ENCODE assay signal across 27 cellular contexts in genomic region chr17:19265755-19266154, GRCh38. TPM values are rescaled to one million over a fixed set of nuclear protein-coding genes. Genes with fewer than 3 reads are reported as not detected.
DNase-seq lines count a peak whose midpoint lies in the region; ATAC-seq, FAIRE-seq and TF ChIP-seq lines count a peak whose summit lies in the region.
"Had no signal": no experiment of that assay in that cellular context is flagged by ENCODE, and none has a peak within 500 bp of the region (broad histone marks: within the 10 kb centered on the region; RNA-seq: fewer than 3 reads in every experiment).

No MANE protein-coding gene starts in this region.

- H2BK120ac ChIP-seq in IMR-90 (ENCODE audit: low read depth, low read length), result no peak overlapping the region

- no peak for TF ChIP-seq RAD21 in IMR-90 (IDR thresholded peaks at IDR 0.05; ENCODE audit: low read length)

- no peaks in the 10 kb centered on the region for H3K27me3 Mint-ChIP-seq in nephron progenitor cell (ENCODE audit: low read depth, poor library complexity)

- intact Hi-C loops in IMR-90 (cut with micrococcal nuclease), result no loop called here
- intact Hi-C loops in tibial artery (cut with DNase I; ENCODE audit: low total_unique reads), result no loop called here
- intact Hi-C loops in lower leg skin (cut with DNase I; ENCODE audit: low total_unique reads), result no loop called here

- H2AK5ac ChIP-seq in IMR-90 (ENCODE audit: low read depth, low read length), result peak overlapping the region; percentile 65

- H3K4me3 ChIP-seq in IMR-90 (ENCODE audit: insufficient read depth, low read depth, low read length) (no peak overlapping the region), tibial artery (no peak overlapping the region), lower leg skin (ENCODE audit: low read depth, poor library complexity, severe bottlenecking) (no peak overlapping the region)
- H3K4me3 ChIP-seq: BLaER1, HAP-1, neural progenitor cell, SK-N-MC had no signal

- H2AFZ ChIP-seq in IMR-90 (replicated peaks; ENCODE audit: low read length, poor library complexity), result no peak overlapping the region
- H2AFZ ChIP-seq: neural progenitor cell had no signal

- peaks cover 66% of the 10 kb centered on the region for H3K4me1 Mint-ChIP-seq in nephron progenitor cell

- H3K9ac ChIP-seq in IMR-90 (ENCODE audit: low read depth, low read length), result no peak overlapping the region
- H3K9ac ChIP-seq: BLaER1, neural progenitor cell had no signal

- peaks cover 43% of the 10 kb centered on the region for H3K9me1 ChIP-seq in IMR-90 (ENCODE audit: insufficient read depth, low read length)

- no peak overlapping the region for H3K56ac ChIP-seq in IMR-90 (ENCODE audit: extremely low read depth, insufficient read depth, low read length)

- no peak for TF ChIP-seq POLR2A in IMR-90 (IDR thresholded peaks at IDR 0.05; ENCODE audit: low read depth, low read length)
- no peak for TF ChIP-seq POLR2A in H54 (IDR thresholded peaks at IDR 0.05; ENCODE audit: low read depth, low read length)
- TF ChIP-seq POLR2A in lower leg skin (IDR thresholded peaks at IDR 0.05), result no peak

- H4K8ac ChIP-seq in IMR-90 (ENCODE audit: low read depth in 2 of 2, low read length in 2 of 2), result peak overlapping the region in 1 of 2 experiments; percentile 13; a peak in 1 of 4 replicates

- H3K14ac ChIP-seq in IMR-90 (replicated peaks; ENCODE audit: low read depth, low read length), result peak overlapping the region; percentile 54; the same call in 1 of the 2 replicates

- H3K27me3 ChIP-seq in IMR-90 (ENCODE audit: control insufficient read depth, insufficient read depth, low read length) (no peaks in the 10 kb centered on the region), tibial artery (no peaks in the 10 kb centered on the region)
- H3K27me3 ChIP-seq: neural progenitor cell had no signal

- no peak overlapping the region for H3K4me3 Mint-ChIP-seq in nephron progenitor cell
- H3K4me3 Mint-ChIP-seq: activated CD8-positive, alpha-beta T cell treated with anti-CD3 and anti-CD28 coated beads for 36 hours; activated naive CD4-positive, alpha-beta T cell treated with anti-CD3 and anti-CD28 coated beads, Interleukin-2, amount 50 U/mL, for 24 hours; neural progenitor cell; T-helper 1 cell treated with Interleukin-12 subunit alpha and Interleukin-12 subunit beta and Interleukin-4 antibody, amounts not matched to agents 30 μg/mL and 1 μg/mL, for 36 hours had no signal

- no peak overlapping the region for H4K91ac ChIP-seq in IMR-90 (ENCODE audit: insufficient read depth, low read depth, low read length)

- no peak overlapping the region for H3K23ac ChIP-seq in IMR-90 (ENCODE audit: low read depth, low read length)

- POLR2A ChIA-PET in IMR-90 (lab: Charles Lee; ENCODE audit: unreplicated experiment), result no interaction called here

- ATAC-seq in IMR-90 (ENCODE audit: low read depth) (no peak), GM19023 (IDR thresholded peaks at IDR 0.05; ENCODE audit: unreplicated experiment) (no peak)
- ATAC-seq: activated CD8-positive, alpha-beta T cell treated with anti-CD3 and anti-CD28 coated beads for 36 hours had no signal

- CTCF ChIA-PET in IMR-90 (lab: Yijun Ruan, JAX), result no interaction called here

- peak; percentile 25 for DNase-seq in IMR-90
- no peak for DNase-seq in caudate nucleus (lab: John Stamatoyannopoulos, UW)
- DNase-seq in nephron progenitor cell, result no peak
- DNase-seq in tibial artery, result no peak
- DNase-seq in H54 (ENCODE audit: insufficient read length, low spot score), result no peak
- DNase-seq in lower leg skin (ENCODE audit: low spot score in 2 of 2), result no peak
- DNase-seq: activated CD4-positive, alpha-beta T cell treated with anti-CD3 and anti-CD28 coated beads for 1 hour; activated CD8-positive, alpha-beta T cell treated with anti-CD3 and anti-CD28 coated beads for 36 hours; amygdala; DMS79; GF-D8; Karpas-422; kidney; mammary epithelial cell; NCI-H1436 treated with DMSO at 0.1 percent for 48 hours; NCI-H774; RPMI8226; stimulated activated naive CD4-positive, alpha-beta T cell treated with Interleukin-2 at 50 U/mL for 16 hours had no signal

- 0 out of 2 replicates have a peak overlapping the region, but pooled peaks have one; percentile 0 for H3K4ac ChIP-seq in IMR-90 (ENCODE audit: low read depth, low read length)

- TF ChIP-seq CTCF in IMR-90 (conservative IDR thresholded peaks at IDR 0.05; ENCODE audit: low read depth, low read length), result no peak
- TF ChIP-seq CTCF in nephron progenitor cell (IDR thresholded peaks at IDR 0.05), result no peak
- no peak for TF ChIP-seq CTCF in tibial artery (IDR thresholded peaks at IDR 0.05)
- no peak for TF ChIP-seq CTCF in lower leg skin (IDR thresholded peaks at IDR 0.05)

- peaks cover 49 to 80% of the 10 kb centered on the region in 2 experiments for H3K79me1 ChIP-seq in IMR-90 (ENCODE audit: low read depth in 1 of 2, low read length in 2 of 2)

- H3K36me3 ChIP-seq in IMR-90 (ENCODE audit: control insufficient read depth, insufficient read depth, low read length) (no peaks in the 10 kb centered on the region), tibial artery (no peaks in the 10 kb centered on the region)
- H3K36me3 ChIP-seq: BLaER1, neural progenitor cell had no signal

- no peak overlapping the region for H2BK20ac ChIP-seq in IMR-90 (ENCODE audit: low read depth, low read length)

- dilution Hi-C loops in IMR-90 (cut with HindIII; ENCODE audit: low sequenced_read_pairs, unreplicated experiment), result no loop called here

- no peak overlapping the region for H3K18ac ChIP-seq in IMR-90 (ENCODE audit: low read depth, low read length)

- in situ Hi-C loops in IMR-90 (cut with MboI; ENCODE audit: low sequenced_read_pairs), result no loop called here

- BruUV-seq in IMR-90 (replicated peaks; lab: Mats Ljungman, UMichigan), result no TSS peak

- H2BK15ac ChIP-seq in IMR-90 (ENCODE audit: low read depth, low read length), result no peak overlapping the region

- no peak overlapping the region for H2BK5ac ChIP-seq in IMR-90 (ENCODE audit: low read depth, low read length, poor library complexity, severe bottlenecking)

- no peak overlapping the region for H3K4me2 ChIP-seq in IMR-90 (ENCODE audit: low read depth, low read length)
- H3K4me2 ChIP-seq: BLaER1, neural progenitor cell had no signal

- peak overlapping the region; percentile 76 for H2AK9ac ChIP-seq in IMR-90 (replicated peaks; ENCODE audit: low read depth, low read length, poor library complexity)

- peak overlapping the region; percentile 67 for H3K27ac Mint-ChIP-seq in nephron progenitor cell
- H3K27ac Mint-ChIP-seq: activated CD8-positive, alpha-beta T cell treated with anti-CD3 and anti-CD28 coated beads for 36 hours; activated naive CD4-positive, alpha-beta T cell treated with anti-CD3 and anti-CD28 coated beads, Interleukin-2, amount 50 U/mL, for 24 hours; activated T-helper 2 cell treated with anti-CD3 and anti-CD28 coated beads, Interferon-gamma antibody, Interleukin-2, Interleukin-4, amounts not matched to agents 10 μg/mL and 5 μg/mL and 100 μg/mL, durations not matched to agents 14 hours and 24 hours and 36 hours; neural progenitor cell; T-helper 1 cell treated with Interleukin-12 subunit alpha and Interleukin-12 subunit beta and Interleukin-4 antibody, amounts not matched to agents 30 μg/mL and 1 μg/mL, for 36 hours had no signal

- FAIRE-seq in H54 (lab: Jason Lieb, UNC), result no peak
- FAIRE-seq: GM19239, kidney had no signal

- peaks cover 10% of the 10 kb centered on the region for H3K36me3 Mint-ChIP-seq in nephron progenitor cell (ENCODE audit: low read depth)

- H4K20me1 ChIP-seq in IMR-90 (ENCODE audit: insufficient read depth, low read length), result peaks cover 73% of the 10 kb centered on the region

- H3K9me3 ChIP-seq in IMR-90 (ENCODE audit: control insufficient read depth, insufficient read depth, low read length), result no peaks in the 10 kb centered on the region
- no peaks in the 10 kb centered on the region for H3K9me3 ChIP-seq in tibial artery
- H3K9me3 ChIP-seq: BLaER1, HAP-1 had no signal

- H4K5ac ChIP-seq in IMR-90 (ENCODE audit: low read depth, low read length), result no peak overlapping the region

- 90% methylated on average over 4 of the region's 6 CpGs; no CpG with 5 or more reads in 1 of the 2 experiments for WGBS in IMR-90 (ENCODE audit: extremely low coverage in 2 of 2, insufficient read length in 1 of 2), 2 experiments
- WGBS in lower leg skin, 2 donors, result 85 to 87% methylated on average over 6 of the region's 6 CpGs

- H3K4me1 ChIP-seq in IMR-90 (ENCODE audit: control insufficient read depth, insufficient read depth, low read length) (peaks cover 30% of the 10 kb centered on the region), tibial artery (peaks cover 6 to 99% (median 74%) of the 10 kb centered on the region in 4 donors)

- no peaks in the 10 kb centered on the region for H3K9me3 Mint-ChIP-seq in nephron progenitor cell
- H3K9me3 Mint-ChIP-seq: activated CD8-positive, alpha-beta T cell treated with anti-CD3 and anti-CD28 coated beads for 36 hours; activated naive CD4-positive, alpha-beta T cell treated with anti-CD3 and anti-CD28 coated beads, Interleukin-2, amount 50 U/mL, for 24 hours; activated T-helper 2 cell treated with anti-CD3 and anti-CD28 coated beads, Interferon-gamma antibody, Interleukin-2, Interleukin-4, amounts not matched to agents 10 μg/mL and 5 μg/mL and 100 μg/mL, durations not matched to agents 14 hours and 24 hours and 36 hours; neural progenitor cell; T-helper 1 cell treated with Interleukin-12 subunit alpha and Interleukin-12 subunit beta and Interleukin-4 antibody, amounts not matched to agents 30 μg/mL and 1 μg/mL, for 36 hours had no signal

- H3K27ac ChIP-seq in IMR-90 (ENCODE audit: insufficient read depth, low read length) (no peak overlapping the region), caudate nucleus (ENCODE audit: low read depth, low read length) (peak overlapping the region; percentile 60), tibial artery (peak overlapping the region; percentile 79 to 82)
- H3K27ac ChIP-seq: BLaER1, neural progenitor cell, SK-N-MC had no signal

TF ChIP-seq in IMR-90, 13 proteins besides CTCF, POLR2A, EP300 and RAD21 (continues in another document):
- TF ChIP-seq MAZ (IDR thresholded peaks at IDR 0.05; ENCODE audit: borderline replicate concordance, low read depth, low read length), result no peak
- no peak for TF ChIP-seq ELK1 (IDR thresholded peaks at IDR 0.05; ENCODE audit: borderline replicate concordance, low read depth, low read length)
- no peak for TF ChIP-seq NFE2L2 (IDR thresholded peaks at IDR 0.05; ENCODE audit: low read depth, low read length)

RNA-seq across cellular contexts. Expression of gene EPN2, which starts 28.6 kb away (rescaled TPM):
- total RNA-seq in IMR-90 (2012; rRNA removed) (14.9 and 19.4 TPM in 2 replicates), lower leg skin (100 to 1,000 TPM in 2 of 4 donors, 10 to 100 TPM in 2; 69.4 to 251 (median 96.3) TPM)
- 25.3 and 28.0 TPM in 2 replicates for polyA plus RNA-seq in IMR-90 (2012; rRNA removed)
- polyA plus RNA-seq in IMR-90 (2012; cell fraction: cytosol; rRNA removed), result 23.7 and 47.8 TPM in 2 replicates
- 84.7 and 99.7 TPM in 2 replicates for polyA plus RNA-seq in IMR-90 (2012; cell fraction: nucleus; rRNA removed; ENCODE audit: low replicate concordance)
